In the genomic region with DNA sequence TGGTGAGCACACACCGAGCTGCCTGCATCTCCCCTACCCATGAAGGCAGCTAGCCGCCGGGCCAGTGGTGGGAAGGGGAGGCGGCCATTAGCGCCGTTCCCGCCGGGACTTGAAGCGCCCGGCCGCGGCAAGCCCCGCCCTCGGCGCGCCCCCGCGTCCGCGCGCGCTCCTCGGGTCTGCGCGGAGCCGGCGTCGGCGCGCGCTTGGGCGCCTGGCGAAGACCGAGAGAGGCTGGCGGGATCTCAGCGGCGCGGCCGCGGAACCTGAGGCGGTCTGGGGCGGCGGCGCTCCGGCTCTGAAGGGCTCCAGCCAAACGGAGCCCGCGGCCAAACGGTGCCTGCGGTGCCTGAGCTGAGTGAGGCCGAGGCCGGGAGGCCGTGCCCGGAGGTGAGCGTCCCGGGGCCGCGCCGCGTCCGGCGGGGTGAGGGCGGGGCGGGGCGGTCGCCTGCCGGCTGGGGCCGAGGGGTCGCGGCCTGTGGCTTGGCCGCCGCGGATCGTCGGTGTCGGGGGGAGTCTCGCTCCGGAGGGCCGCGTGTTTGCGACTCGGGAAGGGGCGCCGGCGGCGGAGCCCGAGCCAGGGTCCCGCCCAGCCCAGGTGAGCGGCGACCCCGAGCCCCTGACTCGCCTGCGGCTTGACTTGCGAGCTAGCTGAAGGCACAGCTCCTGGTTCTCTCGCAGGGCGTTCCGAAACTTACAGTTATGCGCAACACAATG, we compare ENCODE assay signal across 8 cellular contexts. TPM values are rescaled to one million over a fixed set of nuclear protein-coding genes. Genes with fewer than 3 reads are reported as not detected.
DNase-seq lines count a peak whose midpoint lies in the region; ATAC-seq, FAIRE-seq and TF ChIP-seq lines count a peak whose summit lies in the region.

A gene with protein sequence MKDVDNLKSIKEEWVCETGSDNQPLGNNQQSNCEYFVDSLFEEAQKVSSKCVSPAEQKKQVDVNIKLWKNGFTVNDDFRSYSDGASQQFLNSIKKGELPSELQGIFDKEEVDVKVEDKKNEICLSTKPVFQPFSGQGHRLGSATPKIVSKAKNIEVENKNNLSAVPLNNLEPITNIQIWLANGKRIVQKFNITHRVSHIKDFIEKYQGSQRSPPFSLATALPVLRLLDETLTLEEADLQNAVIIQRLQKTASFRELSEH (plus strand): TSS at position 202 of the 714 bp plus-strand sequence. CDS start 17,852 bp downstream, outside the sequence.

- no peak for TF ChIP-seq CTCF in D721Med (IDR thresholded peaks at IDR 0.05; ENCODE audit: insufficient read depth, missing control alignments)

- H3K36me3 Mint-ChIP-seq in activated T-cell treated with anti-CD3 and anti-CD28 coated beads, Interleukin-2, amount 50 U/mL, for 24 hours (ENCODE audit: low read depth) = peaks cover 8% of the 10 kb centered on the region

- ATAC-seq in GM21367 (IDR thresholded peaks at IDR 0.05; ENCODE audit: unreplicated experiment) = peak; percentile 56
- peak; percentile 94 for ATAC-seq in esophagus mucosa

- no peak for FAIRE-seq in D721Med (lab: Jason Lieb, UNC)

- H3K4me3 ChIP-seq in muscle layer of colon (ENCODE audit: low read depth in 1 of 2, low read length in 2 of 2) = peak within 1 kb of the TSS; percentile 74 to 85

- peaks cover 20% of the 10 kb centered on the region for H3K4me1 ChIP-seq in muscle layer of colon (ENCODE audit: insufficient read depth, low read length)

- H3K9ac ChIP-seq in muscle layer of colon (ENCODE audit: low read length) = peak within 1 kb of the TSS; percentile 79

- no peaks in the 10 kb centered on the region for H3K27me3 ChIP-seq in muscle layer of colon (ENCODE audit: control insufficient read depth in 1 of 2, insufficient read depth in 2 of 2, low read length in 2 of 2)

- H3K27ac ChIP-seq in muscle layer of colon (ENCODE audit: low read depth, low read length) = peak within 1 kb of the TSS; percentile 80

- H3K9me3 ChIP-seq in muscle layer of colon (ENCODE audit: low read length) = no peaks in the 10 kb centered on the region

- peaks cover 10% of the 10 kb centered on the region for H3K27me3 Mint-ChIP-seq in activated T-cell treated with anti-CD3 and anti-CD28 coated beads, Interleukin-2, amount 50 U/mL, for 24 hours

- H3K27ac Mint-ChIP-seq in activated T-cell treated with anti-CD3 and anti-CD28 coated beads, Interleukin-2, amount 50 U/mL, for 24 hours = peak within 1 kb of the TSS; percentile 92

- peak within 1 kb of the TSS; percentile 83 for H3K4me3 Mint-ChIP-seq in activated T-cell treated with anti-CD3 and anti-CD28 coated beads, Interleukin-2, amount 50 U/mL, for 24 hours

- DNase-seq in D721Med (ENCODE audit: insufficient read length, low spot score) = peak; percentile 81
- DNase-seq in HT-29 (ENCODE audit: low spot score) = peak; percentile 85
- peak; percentile 90 for DNase-seq in OCI-M1 (lab: John Stamatoyannopoulos, UW)
- DNase-seq in activated T-cell treated with anti-CD3 and anti-CD28 coated beads, Interleukin-2, amount 50 U/mL, for 24 hours = peak; percentile 86
- peak; percentile 24 to 72 for DNase-seq in stimulated activated CD8-positive, alpha-beta memory T cell treated with anti-CD3 and anti-CD28 coated beads, Interleukin-7, amount 100 ng/mL, for 4 hours (ENCODE audit: low read depth in 2 of 2)

- H3K36me3 ChIP-seq in muscle layer of colon (ENCODE audit: insufficient read depth, low read length) = no peaks in the 10 kb centered on the region

- peaks cover 25% of the 10 kb centered on the region for H3K4me1 Mint-ChIP-seq in activated T-cell treated with anti-CD3 and anti-CD28 coated beads, Interleukin-2, amount 50 U/mL, for 24 hours (ENCODE audit: low read depth)

- no peaks in the 10 kb centered on the region for H3K9me3 Mint-ChIP-seq in activated T-cell treated with anti-CD3 and anti-CD28 coated beads, Interleukin-2, amount 50 U/mL, for 24 hours

RNA-seq across cellular contexts. Expression of the gene that starts here (rescaled TPM):
- 2.8 and 4.7 TPM in 2 replicates for total RNA-seq in HT-29 (2014; rRNA removed; shearing (Covaris generic))
- 10.4 TPM for total RNA-seq in esophagus mucosa

Comparison
In these comparisons a context has a peak if more than half of its experiments do, and no peak if none do; other contexts are left out.
1. Peak in every context shown above with its lines: DNase-seq, ATAC-seq, H3K4me3 ChIP-seq and H3K27ac ChIP-seq.